Comparison of ENCODE assay signal across 1 cellular context in the genomic region with DNA sequence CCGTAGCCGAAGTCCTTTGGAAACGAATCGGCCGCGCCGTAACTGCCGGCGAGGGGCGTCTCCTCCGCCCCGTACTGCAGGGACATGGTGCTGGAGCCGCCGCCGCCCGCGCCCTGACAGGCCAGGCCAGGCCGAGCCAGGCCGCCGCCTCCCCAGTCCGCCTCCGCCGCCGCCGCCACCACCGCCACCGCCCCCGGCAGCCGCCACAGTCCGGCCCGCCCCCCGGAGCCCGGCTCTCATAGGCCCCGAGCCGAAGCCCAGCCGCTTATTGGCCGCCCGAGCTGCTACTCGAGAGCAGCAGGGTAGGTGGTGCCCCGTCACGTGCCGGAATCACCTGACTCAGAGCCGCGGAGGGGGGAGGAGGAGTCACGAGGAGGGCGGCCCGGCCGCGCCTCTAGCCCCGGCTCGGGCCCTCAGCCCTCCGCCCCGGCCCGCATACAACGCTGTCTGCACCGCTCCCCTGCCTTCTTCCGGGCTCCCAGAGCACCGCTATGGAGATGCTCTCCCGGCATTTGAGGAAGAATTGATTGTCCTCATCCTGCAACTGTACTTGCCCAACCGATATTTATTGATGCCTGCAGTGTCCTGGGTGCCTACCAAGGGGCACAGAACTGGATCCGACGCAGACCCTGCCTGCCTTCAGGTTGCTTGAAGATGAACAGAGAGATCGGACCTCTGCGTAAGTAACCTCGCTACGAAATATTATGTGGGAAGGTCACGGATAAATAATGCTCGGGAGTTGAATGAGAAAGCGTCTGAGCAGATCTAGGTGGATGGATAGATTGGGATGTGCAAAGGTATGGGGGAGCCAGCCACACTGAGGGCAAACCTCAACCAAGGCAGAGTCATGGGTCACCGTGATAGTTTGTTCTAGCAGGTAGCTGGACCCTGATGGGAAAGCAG.
TF ChIP-seq lines count a peak whose summit lies in the region.

A gene with protein sequence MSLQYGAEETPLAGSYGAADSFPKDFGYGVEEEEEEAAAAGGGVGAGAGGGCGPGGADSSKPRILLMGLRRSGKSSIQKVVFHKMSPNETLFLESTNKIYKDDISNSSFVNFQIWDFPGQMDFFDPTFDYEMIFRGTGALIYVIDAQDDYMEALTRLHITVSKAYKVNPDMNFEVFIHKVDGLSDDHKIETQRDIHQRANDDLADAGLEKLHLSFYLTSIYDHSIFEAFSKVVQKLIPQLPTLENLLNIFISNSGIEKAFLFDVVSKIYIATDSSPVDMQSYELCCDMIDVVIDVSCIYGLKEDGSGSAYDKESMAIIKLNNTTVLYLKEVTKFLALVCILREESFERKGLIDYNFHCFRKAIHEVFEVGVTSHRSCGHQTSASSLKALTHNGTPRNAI (minus strand): TSS at position 212 of the 903 bp plus-strand sequence. CDS start 126 bp downstream, at position 86.

TF ChIP-seq in HEK293, 187 proteins besides CTCF, POLR2A, EP300 and RAD21 (continued from another document and continues in another):
- TF ChIP-seq, protein P1, sequence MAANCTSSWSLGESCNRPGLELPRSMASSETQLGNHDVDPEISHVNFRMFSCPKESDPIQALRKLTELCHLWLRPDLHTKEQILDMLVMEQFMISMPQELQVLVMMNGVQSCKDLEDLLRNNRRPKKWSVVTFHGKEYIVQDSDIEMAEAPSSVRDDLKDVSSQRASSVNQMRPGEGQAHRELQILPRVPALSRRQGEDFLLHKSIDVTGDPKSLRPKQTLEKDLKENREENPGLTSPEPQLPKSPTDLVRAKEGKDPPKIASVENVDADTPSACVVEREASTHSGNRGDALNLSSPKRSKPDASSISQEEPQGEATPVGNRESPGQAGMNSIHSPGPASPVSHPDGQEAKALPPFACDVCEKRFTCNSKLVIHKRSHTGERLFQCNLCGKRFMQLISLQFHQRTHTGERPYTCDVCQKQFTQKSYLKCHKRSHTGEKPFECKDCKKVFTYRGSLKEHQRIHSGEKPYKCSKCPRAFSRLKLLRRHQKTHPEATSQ (tag by site-specific recombination; IDR thresholded peaks at IDR 0.05) = no peak
- TF ChIP-seq, protein P2, sequence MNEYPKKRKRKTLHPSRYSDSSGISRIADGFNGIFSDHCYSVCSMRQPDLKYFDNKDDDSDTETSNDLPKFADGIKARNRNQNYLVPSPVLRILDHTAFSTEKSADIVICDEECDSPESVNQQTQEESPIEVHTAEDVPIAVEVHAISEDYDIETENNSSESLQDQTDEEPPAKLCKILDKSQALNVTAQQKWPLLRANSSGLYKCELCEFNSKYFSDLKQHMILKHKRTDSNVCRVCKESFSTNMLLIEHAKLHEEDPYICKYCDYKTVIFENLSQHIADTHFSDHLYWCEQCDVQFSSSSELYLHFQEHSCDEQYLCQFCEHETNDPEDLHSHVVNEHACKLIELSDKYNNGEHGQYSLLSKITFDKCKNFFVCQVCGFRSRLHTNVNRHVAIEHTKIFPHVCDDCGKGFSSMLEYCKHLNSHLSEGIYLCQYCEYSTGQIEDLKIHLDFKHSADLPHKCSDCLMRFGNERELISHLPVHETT (tag by site-specific recombination; IDR thresholded peaks at IDR 0.05) = no peak; the same call in 1 of the 2 replicates
- TF ChIP-seq ZNF23 (tag by site-specific recombination; IDR thresholded peaks at IDR 0.05; ENCODE audit: borderline replicate concordance) (no peak), ZNF776 (tag by site-specific recombination; IDR thresholded peaks at IDR 0.05; ENCODE audit: borderline replicate concordance) (no peak), ZNF561 (tag by site-specific recombination; IDR thresholded peaks at IDR 0.05; ENCODE audit: borderline replicate concordance) (peak; percentile 74; the same call in 1 of the 2 replicates), ZNF169 (tag by site-specific recombination; IDR thresholded peaks at IDR 0.05) (no peak), ZFHX2 (tag by site-specific recombination; conservative IDR thresholded peaks at IDR 0.05) (peak; percentile 86), OVOL3 (tag by site-specific recombination; IDR thresholded peaks at IDR 0.05) (no peak), ZNF426 (tag by site-specific recombination; IDR thresholded peaks at IDR 0.05) (no peak), ZNF335 (tag by site-specific recombination; conservative IDR thresholded peaks at IDR 0.05) (peak; percentile 87), ZNF16 (tag by site-specific recombination; IDR thresholded peaks at IDR 0.05; ENCODE audit: low read depth) (no peak), ZNF24 (tag by site-specific recombination; IDR thresholded peaks at IDR 0.05) (peak; percentile 81), ZNF350 (tag by site-specific recombination; IDR thresholded peaks at IDR 0.05) (no peak), ZNF610 (tag by site-specific recombination; IDR thresholded peaks at IDR 0.05; ENCODE audit: borderline replicate concordance) (0 out of 2 replicates have a peak, but pooled peaks have one; percentile 27), EGR2 (tag by site-specific recombination; IDR thresholded peaks at IDR 0.05; ENCODE audit: low read depth) (peak; percentile 68), SP2 (tag by site-specific recombination; IDR thresholded peaks at IDR 0.05) (peak; percentile 88), ZNF211 (tag by site-specific recombination; IDR thresholded peaks at IDR 0.05; ENCODE audit: low read depth) (no peak), ZNF664 (tag by site-specific recombination; IDR thresholded peaks at IDR 0.05) (no peak), HOXD13 (CRISPR knock-in tag; IDR thresholded peaks at IDR 0.05; ENCODE audit: borderline replicate concordance) (no peak), KLF7 (tag by site-specific recombination; IDR thresholded peaks at IDR 0.05; ENCODE audit: borderline replicate concordance) (peak; percentile 95), ZNF354C (tag by site-specific recombination; IDR thresholded peaks at IDR 0.05; ENCODE audit: borderline replicate concordance, low read depth) (no peak), ZNF785 (tag by site-specific recombination; IDR thresholded peaks at IDR 0.05) (no peak), ZNF394 (tag by site-specific recombination; IDR thresholded peaks at IDR 0.05; ENCODE audit: borderline replicate concordance) (peak; percentile 49; the same call in 1 of the 2 replicates), SP7 (tag by site-specific recombination; IDR thresholded peaks at IDR 0.05) (peak; percentile 68), ZNF747 (tag by site-specific recombination; IDR thresholded peaks at IDR 0.05) (no peak), ZNF10 (tag by site-specific recombination; IDR thresholded peaks at IDR 0.05) (no peak), ZNF214 (tag by site-specific recombination; IDR thresholded peaks at IDR 0.05; ENCODE audit: borderline replicate concordance) (no peak), ZNF2 (tag by site-specific recombination; IDR thresholded peaks at IDR 0.05) (0 out of 2 replicates have a peak, but pooled peaks have one; percentile 28), GLIS1 (tag by site-specific recombination; IDR thresholded peaks at IDR 0.05) (peak; percentile 71; the same call in 1 of the 2 replicates), MZF1 (tag by site-specific recombination; IDR thresholded peaks at IDR 0.05; ENCODE audit: borderline replicate concordance) (no peak), ZBTB8A (tag by site-specific recombination; IDR thresholded peaks at IDR 0.05) (peak; percentile 97), KLF10 (tag by site-specific recombination; IDR thresholded peaks at IDR 0.05) (peak; percentile 97), ZNF292 (tag by site-specific recombination; IDR thresholded peaks at IDR 0.05; ENCODE audit: borderline replicate concordance, low read depth) (no peak), HOXA7 (CRISPR knock-in tag; IDR thresholded peaks at IDR 0.05; ENCODE audit: borderline replicate concordance) (no peak), SCRT1 (tag by site-specific recombination; IDR thresholded peaks at IDR 0.05; ENCODE audit: borderline replicate concordance) (no peak), ZBTB20 (tag by site-specific recombination; IDR thresholded peaks at IDR 0.05) (peak; percentile 90)
- TF ChIP-seq, protein P3, sequence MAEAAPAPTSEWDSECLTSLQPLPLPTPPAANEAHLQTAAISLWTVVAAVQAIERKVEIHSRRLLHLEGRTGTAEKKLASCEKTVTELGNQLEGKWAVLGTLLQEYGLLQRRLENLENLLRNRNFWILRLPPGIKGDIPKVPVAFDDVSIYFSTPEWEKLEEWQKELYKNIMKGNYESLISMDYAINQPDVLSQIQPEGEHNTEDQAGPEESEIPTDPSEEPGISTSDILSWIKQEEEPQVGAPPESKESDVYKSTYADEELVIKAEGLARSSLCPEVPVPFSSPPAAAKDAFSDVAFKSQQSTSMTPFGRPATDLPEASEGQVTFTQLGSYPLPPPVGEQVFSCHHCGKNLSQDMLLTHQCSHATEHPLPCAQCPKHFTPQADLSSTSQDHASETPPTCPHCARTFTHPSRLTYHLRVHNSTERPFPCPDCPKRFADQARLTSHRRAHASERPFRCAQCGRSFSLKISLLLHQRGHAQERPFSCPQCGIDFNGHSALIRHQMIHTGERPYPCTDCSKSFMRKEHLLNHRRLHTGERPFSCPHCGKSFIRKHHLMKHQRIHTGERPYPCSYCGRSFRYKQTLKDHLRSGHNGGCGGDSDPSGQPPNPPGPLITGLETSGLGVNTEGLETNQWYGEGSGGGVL (tag by site-specific recombination; IDR thresholded peaks at IDR 0.05) = peak; percentile 75
- TF ChIP-seq, protein P4, sequence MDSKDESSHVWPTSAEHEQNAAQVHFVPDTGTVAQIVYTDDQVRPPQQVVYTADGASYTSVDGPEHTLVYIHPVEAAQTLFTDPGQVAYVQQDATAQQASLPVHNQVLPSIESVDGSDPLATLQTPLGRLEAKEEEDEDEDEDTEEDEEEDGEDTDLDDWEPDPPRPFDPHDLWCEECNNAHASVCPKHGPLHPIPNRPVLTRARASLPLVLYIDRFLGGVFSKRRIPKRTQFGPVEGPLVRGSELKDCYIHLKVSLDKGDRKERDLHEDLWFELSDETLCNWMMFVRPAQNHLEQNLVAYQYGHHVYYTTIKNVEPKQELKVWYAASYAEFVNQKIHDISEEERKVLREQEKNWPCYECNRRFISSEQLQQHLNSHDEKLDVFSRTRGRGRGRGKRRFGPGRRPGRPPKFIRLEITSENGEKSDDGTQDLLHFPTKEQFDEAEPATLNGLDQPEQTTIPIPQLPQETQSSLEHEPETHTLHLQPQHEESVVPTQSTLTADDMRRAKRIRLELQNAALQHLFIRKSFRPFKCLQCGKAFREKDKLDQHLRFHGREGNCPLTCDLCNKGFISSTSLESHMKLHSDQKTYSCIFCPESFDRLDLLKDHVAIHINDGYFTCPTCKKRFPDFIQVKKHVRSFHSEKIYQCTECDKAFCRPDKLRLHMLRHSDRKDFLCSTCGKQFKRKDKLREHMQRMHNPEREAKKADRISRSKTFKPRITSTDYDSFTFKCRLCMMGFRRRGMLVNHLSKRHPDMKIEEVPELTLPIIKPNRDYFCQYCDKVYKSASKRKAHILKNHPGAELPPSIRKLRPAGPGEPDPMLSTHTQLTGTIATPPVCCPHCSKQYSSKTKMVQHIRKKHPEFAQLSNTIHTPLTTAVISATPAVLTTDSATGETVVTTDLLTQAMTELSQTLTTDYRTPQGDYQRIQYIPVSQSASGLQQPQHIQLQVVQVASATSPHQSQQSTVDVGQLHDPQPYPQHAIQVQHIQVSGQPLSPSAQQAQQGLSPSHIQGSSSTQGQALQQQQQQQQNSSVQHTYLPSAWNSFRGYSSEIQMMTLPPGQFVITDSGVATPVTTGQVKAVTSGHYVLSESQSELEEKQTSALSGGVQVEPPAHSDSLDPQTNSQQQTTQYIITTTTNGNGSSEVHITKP (tag by site-specific recombination; IDR thresholded peaks at IDR 0.05) = no peak
- TF ChIP-seq, protein P5, sequence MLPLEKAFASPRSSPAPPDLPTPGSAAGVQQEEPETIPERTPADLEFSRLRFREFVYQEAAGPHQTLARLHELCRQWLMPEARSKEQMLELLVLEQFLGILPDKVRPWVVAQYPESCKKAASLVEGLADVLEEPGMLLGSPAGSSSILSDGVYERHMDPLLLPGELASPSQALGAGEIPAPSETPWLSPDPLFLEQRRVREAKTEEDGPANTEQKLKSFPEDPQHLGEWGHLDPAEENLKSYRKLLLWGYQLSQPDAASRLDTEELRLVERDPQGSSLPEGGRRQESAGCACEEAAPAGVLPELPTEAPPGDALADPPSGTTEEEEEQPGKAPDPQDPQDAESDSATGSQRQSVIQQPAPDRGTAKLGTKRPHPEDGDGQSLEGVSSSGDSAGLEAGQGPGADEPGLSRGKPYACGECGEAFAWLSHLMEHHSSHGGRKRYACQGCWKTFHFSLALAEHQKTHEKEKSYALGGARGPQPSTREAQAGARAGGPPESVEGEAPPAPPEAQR (tag by site-specific recombination; IDR thresholded peaks at IDR 0.05) = no peak
- TF ChIP-seq, protein P6, sequence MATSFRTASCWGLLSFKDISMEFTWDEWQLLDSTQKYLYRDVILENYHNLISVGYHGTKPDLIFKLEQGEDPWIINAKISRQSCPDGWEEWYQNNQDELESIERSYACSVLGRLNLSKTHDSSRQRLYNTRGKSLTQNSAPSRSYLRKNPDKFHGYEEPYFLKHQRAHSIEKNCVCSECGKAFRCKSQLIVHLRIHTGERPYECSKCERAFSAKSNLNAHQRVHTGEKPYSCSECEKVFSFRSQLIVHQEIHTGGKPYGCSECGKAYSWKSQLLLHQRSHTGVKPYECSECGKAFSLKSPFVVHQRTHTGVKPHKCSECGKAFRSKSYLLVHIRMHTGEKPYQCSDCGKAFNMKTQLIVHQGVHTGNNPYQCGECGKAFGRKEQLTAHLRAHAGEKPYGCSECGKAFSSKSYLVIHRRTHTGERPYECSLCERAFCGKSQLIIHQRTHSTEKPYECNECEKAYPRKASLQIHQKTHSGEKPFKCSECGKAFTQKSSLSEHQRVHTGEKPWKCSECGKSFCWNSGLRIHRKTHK (tag by site-specific recombination; IDR thresholded peaks at IDR 0.05) = no peak
- TF ChIP-seq, protein P7, sequence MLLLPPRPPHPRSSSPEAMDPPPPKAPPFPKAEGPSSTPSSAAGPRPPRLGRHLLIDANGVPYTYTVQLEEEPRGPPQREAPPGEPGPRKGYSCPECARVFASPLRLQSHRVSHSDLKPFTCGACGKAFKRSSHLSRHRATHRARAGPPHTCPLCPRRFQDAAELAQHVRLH (tag by site-specific recombination; IDR thresholded peaks at IDR 0.05) = peak; percentile 97
